Comparison of ENCODE assay signal across 10 cellular contexts in genomic region chr1:9537863-9538668, GRCh38. TPM values are rescaled to one million over a fixed set of nuclear protein-coding genes. Genes with fewer than 3 reads are reported as not detected.
A peak's percentile ranks its signal among the peaks of the same experiment; 100 is the strongest.
DNase-seq lines count a peak whose midpoint lies in the region; ATAC-seq, FAIRE-seq and TF ChIP-seq lines count a peak whose summit lies in the region.
"Had no signal": no experiment of that assay in that cellular context is flagged by ENCODE, and none has a peak within 500 bp of the region (broad histone marks: within the 10 kb centered on the region; RNA-seq: fewer than 3 reads in every experiment).

No MANE protein-coding gene starts in this region.

- H3K4me1 ChIP-seq in MM.1S (ENCODE audit: low read length) (0 out of 2 replicates have a peak, but pooled peaks cover 12% of the 10 kb centered on the region), K562 (replicated peaks in 1 of 2; ENCODE audit: control insufficient read depth in 2 of 2, insufficient read depth in 2 of 2, low read length in 2 of 2) (peaks cover 23 to 32% of the 10 kb centered on the region in 2 experiments)
- H3K4me1 ChIP-seq in naive thymus-derived CD4-positive, alpha-beta T cell (ENCODE audit: control insufficient read depth in 2 of 2, insufficient read depth in 2 of 2, low read length in 2 of 2): peaks cover 5 to 8% of the 10 kb centered on the region in 2 donors

- no peak overlapping the region for H3K27ac ChIP-seq in CD4-positive, alpha-beta T cell (ENCODE audit: low read depth, low read length)
- H3K27ac ChIP-seq in MM.1S (ENCODE audit: low read length) (no peak overlapping the region), K562 (ENCODE audit: extremely low read depth, low read depth, low read length) (peak overlapping the region; percentile 81)
- no peak overlapping the region for H3K27ac ChIP-seq in naive thymus-derived CD4-positive, alpha-beta T cell (ENCODE audit: low read depth, low read length)

- 57% methylated on average over 7 of the region's 7 CpGs for WGBS in K562 (ENCODE audit: insufficient coverage, low coverage, missing lambda C conversion rate)

- TF ChIP-seq POLR2A in K562 (conservative IDR thresholded peaks at IDR 0.05): no peak

- H3K4me3 ChIP-seq in MM.1S (ENCODE audit: low read length): no peak overlapping the region
- no peak overlapping the region for H3K4me3 ChIP-seq in K562
- H3K4me3 ChIP-seq in naive thymus-derived CD4-positive, alpha-beta T cell (ENCODE audit: low read length): no peak overlapping the region

- BruUV-seq in K562 (replicated peaks; lab: Mats Ljungman, UMichigan): no TSS peak

- H3K36me3 ChIP-seq in MM.1S (replicated peaks; ENCODE audit: insufficient read depth, low read length) (no peaks in the 10 kb centered on the region), K562 (ENCODE audit: control insufficient read depth, insufficient read depth, low read length) (peaks cover 9% of the 10 kb centered on the region; the same call in 2 of the 3 replicates)
- no peaks in the 10 kb centered on the region for H3K36me3 ChIP-seq in naive thymus-derived CD4-positive, alpha-beta T cell (ENCODE audit: control insufficient read depth in 2 of 3, insufficient read depth in 3 of 3, low read length in 3 of 3)

- POLR2A ChIA-PET in CD4-positive, alpha-beta T cell (lab: Charles Lee): interaction anchor here (1.0 to 1.6 kb wide), 2 partner anchors 38 to 91 kb away, joined by 3 to 4 read pairs; no protein-coding TSS in a partner anchor
- POLR2A ChIA-PET in K562 (lab: Yijun Ruan, JAX): interaction anchor here (0.5 to 2.2 kb wide), 7 partner anchors 9 to 714 kb away, joined by 3 to 12 read pairs (median 4); no protein-coding TSS in a partner anchor
- POLR2A ChIA-PET in naive thymus-derived CD4-positive, alpha-beta T cell (lab: Charles Lee): interaction anchor here (0.5 to 0.6 kb wide), 3 partner anchors 175 to 1194 kb away, joined by 3 to 4 read pairs (median 3); no protein-coding TSS in a partner anchor

- DNase-seq in CD4-positive, alpha-beta T cell: no peak
- DNase-seq in MM.1S (no peak), K562 (ENCODE audit: extremely low read depth in 1 of 4, low spot score in 3 of 4) (peak in 1 of 4 experiments; percentile 36), cortex of kidney (lab: John Stamatoyannopoulos, UW) (no peak)
- DNase-seq in naive thymus-derived CD4-positive, alpha-beta T cell: no peak
- DNase-seq: NCI-H2081 treated with DMSO at 0.1 percent for 48 hours; stimulated activated CD4-positive, alpha-beta T cell treated with anti-CD3 and anti-CD28 coated beads, Interleukin-4, amount 100 ng/mL, for 24 hours had no signal

- no peak for TF ChIP-seq RAD21 in K562 (CRISPR knock-in tag; conservative IDR thresholded peaks at IDR 0.05 in 1 of 2, IDR thresholded peaks at IDR 0.05 in 1 of 2)

- no peaks in the 10 kb centered on the region for H3K9me3 ChIP-seq in CD4-positive, alpha-beta T cell (ENCODE audit: control insufficient read depth, low read length)
- H3K9me3 ChIP-seq in MM.1S (replicated peaks; ENCODE audit: insufficient read depth, low read length): no peaks in the 10 kb centered on the region
- H3K9me3 ChIP-seq in K562 (replicated peaks; ENCODE audit: control insufficient read depth, insufficient read depth, low read depth, low read length): no peaks in the 10 kb centered on the region
- H3K9me3 ChIP-seq in naive thymus-derived CD4-positive, alpha-beta T cell (ENCODE audit: control insufficient read depth in 2 of 3, low read length in 3 of 3): no peaks in the 10 kb centered on the region

- peak overlapping the region; percentile 90 for H3K27ac Mint-ChIP-seq in CD4-positive, alpha-beta T cell
- H3K27ac Mint-ChIP-seq in naive thymus-derived CD4-positive, alpha-beta T cell: peak overlapping the region; percentile 38 to 97 (median 85)

- no peak for TF ChIP-seq CTCF in CD4-positive, alpha-beta T cell (IDR thresholded peaks at IDR 0.05)
- TF ChIP-seq CTCF in MM.1S (IDR thresholded peaks at IDR 0.05; ENCODE audit: low read length) (no peak), K562 (IDR thresholded peaks at IDR 0.05 in 2 of 3, conservative IDR thresholded peaks at IDR 0.05 in 1 of 3; ENCODE audit: insufficient read depth in 2 of 3, low read depth in 1 of 3, low read length in 3 of 3) (no peak)

- H2AFZ ChIP-seq in MM.1S (ENCODE audit: low read length) (peak overlapping the region; percentile 24; the same call in 1 of the 2 replicates), K562 (ENCODE audit: low read depth, low read length) (peak overlapping the region; percentile 99)

- CTCF ChIA-PET in CD4-positive, alpha-beta T cell (lab: Charles Lee): interaction anchor here (0.7 to 1.2 kb wide), 3 partner anchors 35 to 249 kb away, joined by 3 to 5 read pairs (median 4); no protein-coding TSS in a partner anchor
- CTCF ChIA-PET in K562 (lab: Yijun Ruan, JAX; ENCODE audit: low intra/inter-chr PET ratio): no interaction called here
- CTCF ChIA-PET in naive thymus-derived CD4-positive, alpha-beta T cell (lab: Charles Lee): interaction anchor here (0.7 to 1.4 kb wide), 3 partner anchors 36 to 620 kb away, joined by 3 to 4 read pairs (median 3); no protein-coding TSS in a partner anchor

- H3K4me1 Mint-ChIP-seq in CD4-positive, alpha-beta T cell (ENCODE audit: low read depth): peaks cover 33% of the 10 kb centered on the region
- H3K4me1 Mint-ChIP-seq in naive thymus-derived CD4-positive, alpha-beta T cell: peaks cover 18 to 38% (median 31%) of the 10 kb centered on the region in 7 donors

- H3K36me3 Mint-ChIP-seq in CD4-positive, alpha-beta T cell (ENCODE audit: low read depth): no peaks in the 10 kb centered on the region
- peaks cover 0 to 3% (median 0%) of the 10 kb centered on the region in 5 donors for H3K36me3 Mint-ChIP-seq in naive thymus-derived CD4-positive, alpha-beta T cell

- in situ Hi-C loops in K562 (cut with MboI): no loop called here

- H3K4me2 ChIP-seq in MM.1S (ENCODE audit: low read depth, low read length) (no peak overlapping the region), K562 (ENCODE audit: insufficient read depth, low read length) (peak overlapping the region; percentile 62)

- no peaks in the 10 kb centered on the region for H3F3A ChIP-seq in MM.1S (ENCODE audit: insufficient read depth, low read length)

- no peaks in the 10 kb centered on the region for H3K27me3 Mint-ChIP-seq in CD4-positive, alpha-beta T cell
- H3K27me3 Mint-ChIP-seq in naive thymus-derived CD4-positive, alpha-beta T cell: no peaks in the 10 kb centered on the region

- H3K4me3 Mint-ChIP-seq in CD4-positive, alpha-beta T cell: peak overlapping the region; percentile 85
- peak overlapping the region; percentile 29 to 87 (median 80) for H3K4me3 Mint-ChIP-seq in naive thymus-derived CD4-positive, alpha-beta T cell

- no peak for FAIRE-seq in K562 (lab: Jason Lieb, UNC)

- no peaks in the 10 kb centered on the region for H3K9me3 Mint-ChIP-seq in CD4-positive, alpha-beta T cell
- no peaks in the 10 kb centered on the region for H3K9me3 Mint-ChIP-seq in naive thymus-derived CD4-positive, alpha-beta T cell

- ATAC-seq in CD4-positive, alpha-beta T cell (ENCODE audit: poor library complexity): no peak
- no peak for ATAC-seq in K562
- no peak for ATAC-seq in naive thymus-derived CD4-positive, alpha-beta T cell
- ATAC-seq in GM18502 (IDR thresholded peaks at IDR 0.05; ENCODE audit: poor library complexity, unreplicated experiment): no peak
- no peak for ATAC-seq in HG02623 (IDR thresholded peaks at IDR 0.05; ENCODE audit: unreplicated experiment)
- no peak for ATAC-seq in HG02840 (IDR thresholded peaks at IDR 0.05; ENCODE audit: low FRiP score, unreplicated experiment)

- H3K9me2 ChIP-seq in MM.1S (replicated peaks; ENCODE audit: insufficient read depth, low read length): no peaks in the 10 kb centered on the region

- H3K79me2 ChIP-seq in MM.1S (ENCODE audit: low read length) (peaks cover 28% of the 10 kb centered on the region), K562 (ENCODE audit: control insufficient read depth, insufficient read depth, low read length) (peaks cover 38% of the 10 kb centered on the region)

- no peaks in the 10 kb centered on the region for H4K20me1 ChIP-seq in MM.1S (ENCODE audit: insufficient read depth, low read length)
- 0 out of 2 replicates have a peak, but pooled peaks cover 5% of the 10 kb centered on the region for H4K20me1 ChIP-seq in K562 (replicated peaks; ENCODE audit: control insufficient read depth, insufficient read depth, low read length)

- H3K9ac ChIP-seq in MM.1S (ENCODE audit: low read length) (no peak overlapping the region), K562 (ENCODE audit: insufficient read depth in 1 of 2, low read depth in 2 of 2, low read length in 2 of 2) (peak overlapping the region; percentile 51 to 81; a peak in 3 of 4 replicates)

- intact Hi-C loops in CD4-positive, alpha-beta T cell (cut with DNase I, micrococcal nuclease): loop anchor here in 1 of 2 experiments (1.0 to 5.0 kb wide), 2 partner anchors 306 to 371 kb away; partner anchors contain the start of gene H6PD
- intact Hi-C loops in K562 (cut with micrococcal nuclease): no loop called here
- intact Hi-C loops in naive thymus-derived CD4-positive, alpha-beta T cell (cut with micrococcal nuclease): loop anchor here (2.0 to 10.0 kb wide), 7 partner anchors 21 to 1573 kb away; partner anchors contain the start of genes DFFA (in 1 of the 2), ENO1 (in 1 of the 2), LZIC (in 1 of the 2) and NMNAT1 (in 1 of the 2)

- no peak for TF ChIP-seq EP300 in K562 (IDR thresholded peaks at IDR 0.05; ENCODE audit: low read length)

- H3K27me3 ChIP-seq in CD4-positive, alpha-beta T cell (ENCODE audit: control insufficient read depth, insufficient read depth, low read length): no peaks in the 10 kb centered on the region
- H3K27me3 ChIP-seq in MM.1S (replicated peaks; ENCODE audit: insufficient read depth, low read length): no peaks in the 10 kb centered on the region
- H3K27me3 ChIP-seq in K562 (ENCODE audit: control insufficient read depth in 2 of 2, insufficient read depth in 2 of 2, low read length in 2 of 2): no peaks in the 10 kb centered on the region
- no peaks in the 10 kb centered on the region for H3K27me3 ChIP-seq in naive thymus-derived CD4-positive, alpha-beta T cell (ENCODE audit: control insufficient read depth in 2 of 2, insufficient read depth in 2 of 2, low read length in 2 of 2)

- no peaks in the 10 kb centered on the region for H3K9me1 ChIP-seq in K562 (ENCODE audit: control insufficient read depth, insufficient read depth, low read length)

RNA-seq across cellular contexts. Expression of gene SLC25A33, which starts 1.2 kb away (rescaled TPM):
- 1 to 10 TPM; 5.9 to 6.6 TPM for total RNA-seq in CD4-positive, alpha-beta T cell
- total RNA-seq in K562 (2011; cell fraction: chromatin; rRNA removed; ENCODE audit: low replicate concordance): 13.1 and 13.7 TPM in 2 replicates
- total RNA-seq in K562 (2011; cell fraction: nucleolus; rRNA removed): 11.7 and 12.3 TPM in 2 replicates
- total RNA-seq in K562 (2011; cell fraction: nucleoplasm; rRNA removed): 13.1 and 21.5 TPM in 2 replicates
- total RNA-seq in K562 (2014; rRNA removed): 22.7 and 23.5 TPM in 2 replicates
- total RNA-seq in K562 (2014; rRNA removed; fragmentation: Illumina TruSeq; extraction: Trizol): 23.5 and 24.2 TPM in 2 replicates
- total RNA-seq in K562 (2015; rRNA removed; fragmentation: Illumina TruSeq; extraction: Trizol): 17.6 and 19.2 TPM in 2 replicates
- 20.7 and 20.9 TPM in 2 replicates for total RNA-seq in K562 (2021)
- 11.9 and 14.9 TPM in 2 replicates for polyA plus RNA-seq in K562 (2011; rRNA removed)
- polyA plus RNA-seq in K562 (2011; cell fraction: cytosol; rRNA removed): 10.0 and 13.1 TPM in 2 replicates
- 6.2 and 7.7 TPM in 2 replicates for polyA plus RNA-seq in K562 (2011; cell fraction: nucleus; rRNA removed)
- 10.1 and 13.7 TPM in 2 replicates for polyA plus RNA-seq in K562 (2012)
- polyA plus RNA-seq in K562 (2014; fragmentation: Illumina TruSeq; extraction: Trizol): 15.3 and 16.5 TPM in 2 replicates
- polyA plus RNA-seq in K562 (2014; fragmentation: Nextera tagmentation; extraction: Ambion mirVana): 1 to 10 TPM; 3.2 to 6.4 TPM
- 17.5 and 21.6 TPM in 2 replicates for polyA plus RNA-seq in K562 (2014; rRNA removed)
- 11.2 and 12.4 TPM in 2 replicates for polyA minus RNA-seq in K562 (2011; rRNA and poly(A)+ RNA removed)
- polyA minus RNA-seq in K562 (2011; cell fraction: cytosol; rRNA and poly(A)+ RNA removed): 8.6 and 9.5 TPM in 2 replicates
- 4.7 and 5.8 TPM in 2 replicates for polyA minus RNA-seq in K562 (2011; cell fraction: nucleus; rRNA and poly(A)+ RNA removed)
- total RNA-seq in naive thymus-derived CD4-positive, alpha-beta T cell: 1 to 10 TPM; 2.5 to 5.8 (median 3.9) TPM
- polyA plus RNA-seq in naive thymus-derived CD4-positive, alpha-beta T cell: 1 to 10 TPM; 7.0 to 8.0 TPM

RNA-seq across cellular contexts. Expression of gene TMEM201, which starts 50.6 kb away (rescaled TPM):
- total RNA-seq in CD4-positive, alpha-beta T cell: 1 to 10 TPM; 9.1 to 9.2 TPM
- 31.6 and 91.3 TPM in 2 replicates for total RNA-seq in K562 (2011; cell fraction: chromatin; rRNA removed; ENCODE audit: low replicate concordance)
- 68.6 and 78.7 TPM in 2 replicates for total RNA-seq in K562 (2011; cell fraction: nucleolus; rRNA removed)
- 48.5 and 50.3 TPM in 2 replicates for total RNA-seq in K562 (2011; cell fraction: nucleoplasm; rRNA removed)
- total RNA-seq in K562 (2014; rRNA removed): 9.0 and 16.5 TPM in 2 replicates
- 1.9 and 3.0 TPM in 2 replicates for total RNA-seq in K562 (2014; rRNA removed; fragmentation: Illumina TruSeq; extraction: Trizol)
- 7.4 and 9.0 TPM in 2 replicates for total RNA-seq in K562 (2015; rRNA removed; fragmentation: Illumina TruSeq; extraction: Trizol)
- total RNA-seq in K562 (2021): 48.8 and 51.3 TPM in 2 replicates
- 2.3 and 3.9 TPM in 2 replicates for polyA plus RNA-seq in K562 (2011; rRNA removed)
- 3.0 and 6.9 TPM in 2 replicates for polyA plus RNA-seq in K562 (2011; cell fraction: cytosol; rRNA removed)
- 15.1 and 27.9 TPM in 2 replicates for polyA plus RNA-seq in K562 (2011; cell fraction: nucleus; rRNA removed)
- 18.3 and 22.2 TPM in 2 replicates for polyA plus RNA-seq in K562 (2012)
- 10.3 and 24.1 TPM in 2 replicates for polyA plus RNA-seq in K562 (2014; fragmentation: Illumina TruSeq; extraction: Trizol)
- polyA plus RNA-seq in K562 (2014; fragmentation: Nextera tagmentation; extraction: Ambion mirVana): under 1 TPM; 0.42 to 0.46 TPM
- 14.7 and 15.4 TPM in 2 replicates for polyA plus RNA-seq in K562 (2014; rRNA removed)
- 2.8 and 4.0 TPM in 2 replicates for polyA minus RNA-seq in K562 (2011; rRNA and poly(A)+ RNA removed)
- polyA minus RNA-seq in K562 (2011; cell fraction: cytosol; rRNA and poly(A)+ RNA removed): 15.2 and 18.0 TPM in 2 replicates
- polyA minus RNA-seq in K562 (2011; cell fraction: nucleus; rRNA and poly(A)+ RNA removed): 19.2 and 21.4 TPM in 2 replicates
- total RNA-seq in naive thymus-derived CD4-positive, alpha-beta T cell: 10 to 100 TPM in 3 of 5 experiments, 1 to 10 TPM in 2; 9.0 to 18.5 (median 10.0) TPM
- polyA plus RNA-seq in naive thymus-derived CD4-positive, alpha-beta T cell: 1 to 10 TPM; 1.0 to 3.3 TPM
